ENCODE assay signal across 9 cellular contexts in genomic region chr10:132421377-132422168, GRCh38. TPM values are rescaled to one million over a fixed set of nuclear protein-coding genes. Genes with fewer than 3 reads are reported as not detected.
DNase-seq lines count a peak whose midpoint lies in the region; ATAC-seq and FAIRE-seq lines count a peak whose summit lies in the region.
"Had no signal": no experiment of that assay in that cellular context is flagged by ENCODE, and none has a peak within 500 bp of the region (broad histone marks: within the 10 kb centered on the region; RNA-seq: fewer than 3 reads in every experiment).

No MANE protein-coding gene starts in this region.

- peak overlapping the region in 1 of 2 donors; percentile 30 for H3K4me3 ChIP-seq in duodenal mucosa (ENCODE audit: low read depth in 1 of 2, low read length in 2 of 2)
- peak overlapping the region; percentile 8 for H3K4me3 ChIP-seq in mononuclear cell (ENCODE audit: low read length)

- peak overlapping the region; percentile 70 for H3K27ac ChIP-seq in duodenal mucosa (ENCODE audit: low read depth, low read length)

- DNase-seq in DMS 273 (lab: John Stamatoyannopoulos, UW; ENCODE audit: unreplicated experiment) (peak; percentile 71), DMS 273 treated with DMSO at 0.1 percent for 48 hours (lab: John Stamatoyannopoulos, UW) (no peak), RCC 7860 (ENCODE audit: low spot score) (peak; percentile 37), urothelium cell line (ENCODE audit: low spot score) (peak; percentile 83)
- no peak for DNase-seq in NK-92 treated with Interleukin-12 subunit alpha and Interleukin-12 subunit beta, amount 100 ng/mL, for 24 hours (lab: John Stamatoyannopoulos, UW)

- peaks cover 40 to 63% of the 10 kb centered on the region in 2 donors for H3K4me1 ChIP-seq in duodenal mucosa (ENCODE audit: control insufficient read depth in 1 of 2, insufficient read depth in 2 of 2, low read length in 2 of 2)
- H3K4me1 ChIP-seq in mononuclear cell (ENCODE audit: insufficient read depth, low read length), result peaks cover 72% of the 10 kb centered on the region

- FAIRE-seq in RCC 7860 (lab: Jason Lieb, UNC) (no peak), urothelium cell line (lab: Jason Lieb, UNC) (no peak)
- FAIRE-seq: A204.1 had no signal

- no peaks in the 10 kb centered on the region for H3K36me3 ChIP-seq in duodenal mucosa (ENCODE audit: control insufficient read depth in 1 of 2, insufficient read depth in 2 of 2, low read length in 2 of 2)

- peak; percentile 50 for ATAC-seq in HG02943 (IDR thresholded peaks at IDR 0.05; ENCODE audit: low read depth, unreplicated experiment)

- peak overlapping the region; percentile 54 to 60 for H3K9ac ChIP-seq in duodenal mucosa (ENCODE audit: low read depth in 1 of 2, low read length in 2 of 2)

- no peaks in the 10 kb centered on the region for H3K9me3 ChIP-seq in duodenal mucosa (ENCODE audit: control insufficient read depth in 1 of 2, low read length in 2 of 2)
- no peaks in the 10 kb centered on the region for H3K9me3 ChIP-seq in mononuclear cell (ENCODE audit: low read depth, low read length)

- H3K27me3 ChIP-seq in duodenal mucosa (ENCODE audit: control insufficient read depth in 1 of 2, insufficient read depth in 2 of 2, low read length in 2 of 2) (no peaks in the 10 kb centered on the region), mononuclear cell (ENCODE audit: insufficient read depth, low read length) (no peaks in the 10 kb centered on the region)

RNA-seq across cellular contexts. Expression of gene PWWP2B, which starts 24.6 kb away (rescaled TPM):
- total RNA-seq in mononuclear cell, result 17.9 TPM

Comparison
In these comparisons a context has a peak if more than half of its experiments do, and no peak if none do; other contexts are left out.
1. DNase-seq: peak in DMS 273 (single experiment), RCC 7860 (single experiment) and urothelium cell line (single experiment); none in DMS 273 treated with DMSO at 0.1 percent for 48 hours (single experiment) and NK-92 treated with Interleukin-12 subunit alpha and Interleukin-12 subunit beta, amount 100 ng/mL, for 24 hours (single experiment).